ENCODE assay signal across 28 cellular contexts in the genomic region with DNA sequence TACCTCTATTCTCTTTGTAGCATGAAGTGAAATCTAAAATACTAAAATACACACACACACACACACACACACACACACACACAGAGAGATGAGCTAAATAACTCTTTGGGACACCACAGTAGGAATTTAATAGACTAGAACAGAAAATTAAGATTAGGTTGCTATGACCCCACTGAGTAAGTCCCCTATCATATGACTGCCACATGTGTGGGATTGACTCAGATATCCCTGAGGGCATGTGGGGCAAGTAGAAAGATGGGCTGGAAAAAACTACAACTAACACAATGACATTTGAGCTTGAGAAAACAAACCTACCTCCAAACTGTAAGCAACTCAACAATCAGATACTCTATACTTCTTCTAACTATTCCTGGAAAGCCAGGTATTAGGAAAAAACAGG. TPM values are rescaled to one million over a fixed set of nuclear protein-coding genes. Genes with fewer than 3 reads are reported as not detected.
DNase-seq lines count a peak whose midpoint lies in the region; ATAC-seq, FAIRE-seq and TF ChIP-seq lines count a peak whose summit lies in the region.
"Had no signal": no experiment of that assay in that cellular context is flagged by ENCODE, and none has a peak within 500 bp of the region (broad histone marks: within the 10 kb centered on the region; RNA-seq: fewer than 3 reads in every experiment).

No MANE protein-coding gene starts in this region.

- H2AFZ ChIP-seq in GM23248, result no peak overlapping the region
- H2AFZ ChIP-seq in IMR-90 (replicated peaks; ENCODE audit: low read length, poor library complexity), result no peak overlapping the region

- dilution Hi-C loops in IMR-90 (cut with HindIII; ENCODE audit: low sequenced_read_pairs, unreplicated experiment), result no loop called here

- peak; percentile 31 for DNase-seq in GM23248
- peak; percentile 13 for DNase-seq in IMR-90
- peak; percentile 79 for DNase-seq in bronchial epithelial cell (ENCODE audit: low read depth)
- peak; percentile 23 for DNase-seq in renal cortical epithelial cell (ENCODE audit: low read depth)
- DNase-seq in BE2C, result no peak
- no peak for DNase-seq in left ventricle myocardium inferior
- DNase-seq: activated CD4-positive, alpha-beta T cell treated with anti-CD3 and anti-CD28 coated beads for 4 hours; activated naive CD4-positive, alpha-beta T cell treated with anti-CD3 and anti-CD28 coated beads for 36 hours; activated T-cell treated with anti-CD3 and anti-CD28 coated beads, Interleukin-2, amount 50 U/mL, for 48 hours; AML-193; amniotic stem cell; CD8-positive, alpha-beta memory T cell; DMS79; hippocampal formation; MM.1S; NCI-H1436; NCI-H774; posterior cingulate gyrus; testis had no signal

- no peaks in the 10 kb centered on the region; the same call in 1 of the 2 replicates for H3K9me1 ChIP-seq in IMR-90 (ENCODE audit: insufficient read depth, low read length)

- no peak overlapping the region for H2AK9ac ChIP-seq in IMR-90 (replicated peaks; ENCODE audit: low read depth, low read length, poor library complexity)

- intact Hi-C loops in IMR-90 (cut with micrococcal nuclease), result loop anchor here (10.0 kb wide), 2 partner anchors 291 to 371 kb away; no protein-coding TSS in a partner anchor
- intact Hi-C loops in left ventricle myocardium inferior (cut with micrococcal nuclease), result loop anchor here (10.0 kb wide), 1 partner anchor 591 kb away; no protein-coding TSS in a partner anchor

- H3K4me3 ChIP-seq in GM23248, result no peak overlapping the region
- H3K4me3 ChIP-seq in IMR-90 (ENCODE audit: insufficient read depth, low read depth, low read length), result no peak overlapping the region
- H3K4me3 ChIP-seq in bronchial epithelial cell (ENCODE audit: low read depth, low read length), result no peak overlapping the region
- no peak overlapping the region for H3K4me3 ChIP-seq in BE2C (ENCODE audit: low read depth, low read length)
- H3K4me3 ChIP-seq in left ventricle myocardium inferior, result no peak overlapping the region
- H3K4me3 ChIP-seq: SJSA1, testis had no signal

- no peak for TF ChIP-seq CTCF in IMR-90 (conservative IDR thresholded peaks at IDR 0.05; ENCODE audit: low read depth, low read length)
- no peak for TF ChIP-seq CTCF in bronchial epithelial cell (IDR thresholded peaks at IDR 0.05; ENCODE audit: insufficient read depth, low read length, severe bottlenecking)
- TF ChIP-seq CTCF in BE2C (IDR thresholded peaks at IDR 0.05; ENCODE audit: low read depth, low read length), result no peak
- TF ChIP-seq CTCF in left ventricle myocardium inferior (IDR thresholded peaks at IDR 0.05; ENCODE audit: borderline replicate concordance), result no peak

- no peak overlapping the region for H3K23ac ChIP-seq in IMR-90 (ENCODE audit: low read depth, low read length)

- no peak overlapping the region for H2BK5ac ChIP-seq in IMR-90 (ENCODE audit: low read depth, low read length, poor library complexity, severe bottlenecking)

- H3K79me1 ChIP-seq in IMR-90 (ENCODE audit: low read depth in 1 of 2, low read length in 2 of 2), result no peaks in the 10 kb centered on the region

- H3K9ac ChIP-seq in GM23248 (no peak overlapping the region), IMR-90 (ENCODE audit: low read depth, low read length) (no peak overlapping the region)

- H3K4me1 ChIP-seq in GM23248 (ENCODE audit: insufficient read depth), result no peaks in the 10 kb centered on the region
- H3K4me1 ChIP-seq in IMR-90 (ENCODE audit: control insufficient read depth, insufficient read depth, low read length), result peaks cover 2% of the 10 kb centered on the region
- no peaks in the 10 kb centered on the region for H3K4me1 ChIP-seq in BE2C
- H3K4me1 ChIP-seq in left ventricle myocardium inferior, result no peaks in the 10 kb centered on the region
- H3K4me1 ChIP-seq: testis had no signal

- H3K4ac ChIP-seq in IMR-90 (ENCODE audit: low read depth, low read length), result no peak overlapping the region

- BruUV-seq in IMR-90 (replicated peaks; lab: Mats Ljungman, UMichigan), result no TSS peak

- H3K4me2 ChIP-seq in GM23248 (ENCODE audit: unreplicated experiment), result no peak overlapping the region
- no peak overlapping the region for H3K4me2 ChIP-seq in IMR-90 (ENCODE audit: low read depth, low read length)

- H3K14ac ChIP-seq in IMR-90 (replicated peaks; ENCODE audit: low read depth, low read length), result no peak overlapping the region

- POLR2A ChIA-PET in IMR-90 (lab: Charles Lee; ENCODE audit: unreplicated experiment), result no interaction called here

- H3F3A ChIP-seq in GM23248 (ENCODE audit: insufficient read depth), result 0 out of 2 replicates have a peak, but pooled peaks cover 9% of the 10 kb centered on the region

- H3K9me2 ChIP-seq in GM23248 (ENCODE audit: insufficient read depth), result no peaks in the 10 kb centered on the region

- no peaks in the 10 kb centered on the region for H4K20me1 ChIP-seq in GM23248 (ENCODE audit: insufficient read depth)
- no peaks in the 10 kb centered on the region for H4K20me1 ChIP-seq in IMR-90 (ENCODE audit: insufficient read depth, low read length)

- H2BK15ac ChIP-seq in IMR-90 (ENCODE audit: low read depth, low read length), result no peak overlapping the region

- H3K27me3 ChIP-seq in GM23248 (replicated peaks; ENCODE audit: insufficient read depth), result no peaks in the 10 kb centered on the region
- no peaks in the 10 kb centered on the region for H3K27me3 ChIP-seq in IMR-90 (ENCODE audit: control insufficient read depth, insufficient read depth, low read length)
- no peaks in the 10 kb centered on the region for H3K27me3 ChIP-seq in bronchial epithelial cell (ENCODE audit: control insufficient read depth, insufficient read depth, low read length)
- peaks cover 9% of the 10 kb centered on the region for H3K27me3 ChIP-seq in BE2C
- H3K27me3 ChIP-seq in left ventricle myocardium inferior (ENCODE audit: low read depth), result no peaks in the 10 kb centered on the region
- H3K27me3 ChIP-seq: SJSA1, testis had no signal

- no peak overlapping the region for H2AK5ac ChIP-seq in IMR-90 (ENCODE audit: low read depth, low read length)

- in situ Hi-C loops in GM23248 (cut with MboI), result loop anchor here (10.0 kb wide), 1 partner anchor 491 kb away; no protein-coding TSS in a partner anchor
- in situ Hi-C loops in IMR-90 (cut with MboI; ENCODE audit: low sequenced_read_pairs), result loop anchor here (10.0 kb wide), 1 partner anchor 491 kb away; no protein-coding TSS in a partner anchor

- no peak for FAIRE-seq in bronchial epithelial cell (lab: Jason Lieb, UNC)
- FAIRE-seq: endometrium had no signal

- no peak for TF ChIP-seq POLR2A in IMR-90 (IDR thresholded peaks at IDR 0.05; ENCODE audit: low read depth, low read length)

- CTCF ChIA-PET in IMR-90 (lab: Yijun Ruan, JAX), result interaction anchor here (0.5 to 0.9 kb wide), 2 partner anchors 11 to 497 kb away, joined by 3 to 4 read pairs; no protein-coding TSS in a partner anchor

- no peak overlapping the region for H2BK120ac ChIP-seq in IMR-90 (ENCODE audit: low read depth, low read length)

- H3K79me2 ChIP-seq in GM23248 (ENCODE audit: insufficient read depth), result no peaks in the 10 kb centered on the region

- H3K36me3 ChIP-seq in GM23248 (ENCODE audit: low read depth) (no peaks in the 10 kb centered on the region), IMR-90 (ENCODE audit: control insufficient read depth, insufficient read depth, low read length) (no peaks in the 10 kb centered on the region), bronchial epithelial cell (ENCODE audit: control insufficient read depth, insufficient read depth, low read length) (no peaks in the 10 kb centered on the region), BE2C (no peaks in the 10 kb centered on the region), left ventricle myocardium inferior (no peaks in the 10 kb centered on the region)
- H3K36me3 ChIP-seq: SJSA1 had no signal

- no peak overlapping the region for H4K91ac ChIP-seq in IMR-90 (ENCODE audit: insufficient read depth, low read depth, low read length)

- no peak for ATAC-seq in IMR-90 (ENCODE audit: low read depth)
- ATAC-seq in GM19467 (IDR thresholded peaks at IDR 0.05; ENCODE audit: unreplicated experiment), result no peak
- ATAC-seq: stimulated activated memory B cell treated with anti-CD40 and anti-IgM and Interleukin-4, amounts not matched to agents 10 μg/mL and 1 μg/mL and 100 μg/mL, for 72 hours had no signal

- no peaks in the 10 kb centered on the region for H3K9me3 ChIP-seq in GM23248 (ENCODE audit: low read depth)
- no peaks in the 10 kb centered on the region for H3K9me3 ChIP-seq in IMR-90 (ENCODE audit: control insufficient read depth, insufficient read depth, low read length)
- H3K9me3 ChIP-seq in BE2C, result no peaks in the 10 kb centered on the region
- H3K9me3 ChIP-seq in left ventricle myocardium inferior (replicated peaks), result no peaks in the 10 kb centered on the region
- H3K9me3 ChIP-seq: SJSA1, testis had no signal

- no peak overlapping the region for H4K5ac ChIP-seq in IMR-90 (ENCODE audit: low read depth, low read length)

- no peak overlapping the region for H4K8ac ChIP-seq in IMR-90 (ENCODE audit: low read depth in 2 of 2, low read length in 2 of 2)

- no peak for TF ChIP-seq RAD21 in IMR-90 (IDR thresholded peaks at IDR 0.05; ENCODE audit: low read length)

- H3K18ac ChIP-seq in IMR-90 (ENCODE audit: low read depth, low read length), result no peak overlapping the region

- H3K27ac ChIP-seq in GM23248 (no peak overlapping the region), IMR-90 (ENCODE audit: insufficient read depth, low read length) (no peak overlapping the region), left ventricle myocardium inferior (replicated peaks) (no peak overlapping the region)
- H3K27ac ChIP-seq: HL-60, SJSA1, testis had no signal

- no peak overlapping the region for H2BK20ac ChIP-seq in IMR-90 (ENCODE audit: low read depth, low read length)

- H3K56ac ChIP-seq in IMR-90 (ENCODE audit: extremely low read depth, insufficient read depth, low read length), result no peak overlapping the region

RNA-seq across cellular contexts. Expression of a gene that starts 27.0 kb away (rescaled TPM):
- total RNA-seq in GM23248 (2014; rRNA removed; shearing (Covaris generic)), result not detected in 2 replicates
- 0.26 and 0.79 TPM in 2 replicates for polyA plus RNA-seq in GM23248 (2016; fragmentation: Nextera tagmentation; extraction: Ambion mirVana)
- 0.90 and 2.5 TPM in 2 replicates for total RNA-seq in IMR-90 (2012; rRNA removed)
- polyA plus RNA-seq in IMR-90 (2012; rRNA removed), result 0.49 and 0.62 TPM in 2 replicates
- polyA plus RNA-seq in IMR-90 (2012; cell fraction: cytosol; rRNA removed), result 0.21 TPM in 2 replicates
- polyA plus RNA-seq in IMR-90 (2012; cell fraction: nucleus; rRNA removed; ENCODE audit: low replicate concordance), result 0.04 and 0.58 TPM in 2 replicates
- 0.53 and 0.64 TPM in 2 replicates for total RNA-seq in bronchial epithelial cell
- 0.69 and 0.89 TPM in 2 replicates for total RNA-seq in renal cortical epithelial cell
- 1.2 TPM for polyA plus RNA-seq in BE2C (2012; ENCODE audit: insufficient read depth, insufficient read length, low read depth)
- total RNA-seq in left ventricle myocardium inferior, result 0.77 TPM
- total RNA-seq: activated CD8-positive, alpha-beta memory T cell treated with anti-CD3 and anti-CD28 coated beads for 36 hours; activated naive CD4-positive, alpha-beta T cell treated with anti-CD3 and anti-CD28 coated beads for 36 hours; CD8-positive, alpha-beta memory T cell; mononuclear cell; T-helper 1 cell treated with Interleukin-12 subunit alpha and Interleukin-12 subunit beta and Interleukin-4 antibody, amounts not matched to agents 30 ng/mL and 1 ng/mL, for 36 hours had no signal
- polyA plus RNA-seq: CD8-positive, alpha-beta memory T cell; IgD-negative memory B cell had no signal

RNA-seq across cellular contexts. Expression of a gene that starts 52.3 kb away (rescaled TPM):
- total RNA-seq in GM23248 (2014; rRNA removed; shearing (Covaris generic)), result 5.8 and 5.9 TPM in 2 replicates
- polyA plus RNA-seq in GM23248 (2016; fragmentation: Nextera tagmentation; extraction: Ambion mirVana) (4.8 and 5.7 TPM in 2 replicates), IMR-90 (2012; rRNA removed) (1.9 and 2.7 TPM in 2 replicates)
- total RNA-seq in IMR-90 (2012; rRNA removed) (5.9 and 11.4 TPM in 2 replicates), bronchial epithelial cell (11.1 and 16.6 TPM in 2 replicates), renal cortical epithelial cell (6.4 and 18.3 TPM in 2 replicates), left ventricle myocardium inferior (8.9 TPM)
- polyA plus RNA-seq in IMR-90 (2012; cell fraction: cytosol; rRNA removed), result 0.16 and 0.40 TPM in 2 replicates
- 0.52 and 2.6 TPM in 2 replicates for polyA plus RNA-seq in IMR-90 (2012; cell fraction: nucleus; rRNA removed; ENCODE audit: low replicate concordance)
- 1.2 TPM for polyA plus RNA-seq in BE2C (2012; ENCODE audit: insufficient read depth, insufficient read length, low read depth)
- total RNA-seq: activated CD8-positive, alpha-beta memory T cell treated with anti-CD3 and anti-CD28 coated beads for 36 hours; CD8-positive, alpha-beta memory T cell had no signal
- polyA plus RNA-seq: CD8-positive, alpha-beta memory T cell; IgD-negative memory B cell had no signal

Comparison
In these comparisons a context has a peak if more than half of its experiments do, and no peak if none do; other contexts are left out.
1. DNase-seq: peak in GM23248 (single experiment), IMR-90 (single experiment), bronchial epithelial cell (single experiment) and renal cortical epithelial cell (single experiment); none in BE2C (single experiment) and left ventricle myocardium inferior (single experiment).